In genomic region chr16:70544548-70544947, GRCh38 we compare ENCODE assay signal across 20 cellular contexts. TPM values are rescaled to one million over a fixed set of nuclear protein-coding genes. Genes with fewer than 3 reads are reported as not detected.
DNase-seq lines count a peak whose midpoint lies in the region; ATAC-seq, FAIRE-seq and TF ChIP-seq lines count a peak whose summit lies in the region.
"Had no signal": no experiment of that assay in that cellular context is flagged by ENCODE, and none has a peak within 500 bp of the region (broad histone marks: within the 10 kb centered on the region; RNA-seq: fewer than 3 reads in every experiment).

No MANE protein-coding gene starts in this region.

- H2BK15ac ChIP-seq in neuronal stem cell (ENCODE audit: low read length), result no peak overlapping the region

- H3K4me2 ChIP-seq in HepG2 (ENCODE audit: low read depth, low read length) (no peak overlapping the region), neuronal stem cell (ENCODE audit: insufficient read depth, low read length, poor library complexity, severe bottlenecking) (no peak overlapping the region)

- no peak for TF ChIP-seq RAD21 in HepG2 (CRISPR knock-in tag; IDR thresholded peaks at IDR 0.05)

- POLR2A ChIA-PET in HepG2 (lab: Yijun Ruan, JAX) (interaction anchor here (1.0 kb wide), 1 partner anchor 163 kb away, joined by 3 read pairs; no protein-coding TSS in a partner anchor), HEK293 (lab: Yijun Ruan, JAX) (no interaction called here)

- no peak overlapping the region for H3K18ac ChIP-seq in neuronal stem cell (ENCODE audit: low read length)

- in situ Hi-C loops in HepG2 (cut with HindIII; ENCODE audit: extremely low pct_ligation_motif_present, low pct_unique_long_range_greater_than_20kb), result no loop called here

- H3K27ac ChIP-seq in HepG2 (ENCODE audit: extremely low read length, insufficient read depth, low read length) (no peak overlapping the region), right lobe of liver (no peak overlapping the region), HEK293 (ENCODE audit: extremely low read depth, low read depth, low read length) (no peak overlapping the region), neuronal stem cell (replicated peaks; ENCODE audit: low read length) (no peak overlapping the region), substantia nigra (ENCODE audit: low read depth, low read length, poor library complexity, severe bottlenecking) (no peak overlapping the region)
- H3K27ac ChIP-seq: HL-60 had no signal

- H3K79me1 ChIP-seq in neuronal stem cell (ENCODE audit: low read depth, low read length), result peaks cover 10% of the 10 kb centered on the region

- no peak overlapping the region for H2BK12ac ChIP-seq in neuronal stem cell (ENCODE audit: low read length)

- H3K27me3 ChIP-seq in HepG2 (ENCODE audit: control insufficient read depth in 1 of 2, insufficient read depth in 2 of 2, low read length in 2 of 2), result no peaks in the 10 kb centered on the region
- H3K27me3 ChIP-seq in right lobe of liver, result no peaks in the 10 kb centered on the region
- H3K27me3 ChIP-seq in neuronal stem cell (ENCODE audit: control insufficient read depth in 3 of 3, insufficient read depth in 3 of 3, low read depth in 1 of 3, low read length in 3 of 3), result no peaks in the 10 kb centered on the region
- H3K27me3 ChIP-seq: BE2C had no signal

- no TSS peak for BruUV-seq in HepG2 (replicated peaks; lab: Mats Ljungman, UMichigan)

- no peak overlapping the region for H4K91ac ChIP-seq in neuronal stem cell (ENCODE audit: low read depth, low read length, poor library complexity)

- no peak for FAIRE-seq in HepG2 (lab: Jason Lieb, UNC)
- FAIRE-seq: A204.1, GM19239, H1, K562 had no signal

- H3K4me3 ChIP-seq in HepG2 (replicated peaks in 1 of 3; ENCODE audit: insufficient read depth in 1 of 3, low read depth in 2 of 3, low read length in 3 of 3) (no peak overlapping the region), right lobe of liver (no peak overlapping the region), HEK293 (ENCODE audit: low read depth, low read length) (no peak overlapping the region), neuronal stem cell (ENCODE audit: low read length in 2 of 2) (no peak overlapping the region)
- H3K4me3 ChIP-seq: K562 had no signal

- intact Hi-C loops in HepG2 (cut with micrococcal nuclease; ENCODE audit: unreplicated experiment), result no loop called here
- intact Hi-C loops in right lobe of liver (cut with DNase I), result no loop called here

- H4K20me1 ChIP-seq in HepG2 (ENCODE audit: insufficient read depth, low read length), result peaks cover 37% of the 10 kb centered on the region

- H2BK120ac ChIP-seq in neuronal stem cell (ENCODE audit: low read depth, low read length), result no peak overlapping the region

- TF ChIP-seq POLR2A in HepG2 (IDR thresholded peaks at IDR 0.05; ENCODE audit: insufficient read depth in 1 of 2, low read depth in 2 of 2, low read length in 2 of 2), result no peak; a peak in 1 of 4 replicates
- no peak for TF ChIP-seq POLR2A in right lobe of liver (IDR thresholded peaks at IDR 0.05)

- H3K36me3 ChIP-seq in HepG2 (replicated peaks in 1 of 2; ENCODE audit: control insufficient read depth in 1 of 2, insufficient read depth in 2 of 2, low read length in 2 of 2) (peaks cover 47 to 94% of the 10 kb centered on the region in 2 experiments), right lobe of liver (peaks cover 11 to 99% (median 58%) of the 10 kb centered on the region in 4 donors), HEK293 (ENCODE audit: control insufficient read depth in 2 of 2, insufficient read depth in 1 of 2, low read length in 2 of 2) (peaks cover 84 to 98% of the 10 kb centered on the region in 2 experiments), neuronal stem cell (replicated peaks in 1 of 2; ENCODE audit: control insufficient read depth in 2 of 2, insufficient read depth in 2 of 2, low read length in 2 of 2) (peaks cover 56 to 99% of the 10 kb centered on the region in 2 donors)

- no peak for DNase-seq in HepG2 (ENCODE audit: low spot score)
- DNase-seq in right lobe of liver, result no peak
- no peak for DNase-seq in neuronal stem cell (ENCODE audit: low spot score)
- no peak for DNase-seq in OCI-M1 (lab: John Stamatoyannopoulos, UW)
- DNase-seq in substantia nigra (lab: John Stamatoyannopoulos, UW), result no peak
- DNase-seq: ACHN; BE2C; C1 segment of cervical spinal cord; CD4-positive, CD25-positive, alpha-beta regulatory T cell; DMS153; DMS79; GDM1; H9; IMR-90 had no signal

- no peak overlapping the region for H2AK5ac ChIP-seq in neuronal stem cell (ENCODE audit: low read depth, low read length)

- ATAC-seq in HepG2 (no peak), right lobe of liver (no peak)
- ATAC-seq: K562 had no signal

- 90% methylated on average over 1 of the region's 1 CpG for WGBS in HepG2 (ENCODE audit: low lambda C conversion rate)
- 100% methylated on average over 1 of the region's 1 CpG for WGBS in right lobe of liver (ENCODE audit: insufficient coverage, low coverage, low lambda C conversion rate, missing lambda C conversion rate)
- WGBS in neuronal stem cell (ENCODE audit: extremely low coverage in 2 of 2, insufficient read length in 2 of 2, insufficient replicate concordance in 1 of 2), 2 donors, result no CpG with 5 or more reads among the region's 1 CpG

- TF ChIP-seq EP300 in HepG2 (IDR thresholded peaks at IDR 0.05; ENCODE audit: low read depth in 2 of 2, low read length in 2 of 2) (no peak), HepG2 (CRISPR knock-in tag; IDR thresholded peaks at IDR 0.05; ENCODE audit: borderline replicate concordance) (no peak)

- H2AFZ ChIP-seq in HepG2 (ENCODE audit: low read length), result no peak overlapping the region
- H2AFZ ChIP-seq in neuronal stem cell (ENCODE audit: low read length), result no peak overlapping the region

- no peak overlapping the region for H3K4ac ChIP-seq in neuronal stem cell (ENCODE audit: low read length)

- H3K14ac ChIP-seq in neuronal stem cell (ENCODE audit: low read length), result no peak overlapping the region

- no peak overlapping the region for H3K23ac ChIP-seq in neuronal stem cell (ENCODE audit: low read depth, low read length, poor library complexity)

- H4K8ac ChIP-seq in neuronal stem cell (ENCODE audit: low read depth, low read length), result peak overlapping the region; percentile 24

- no peak overlapping the region for H3K9ac ChIP-seq in HepG2 (ENCODE audit: insufficient read depth, low read depth, low read length)
- H3K9ac ChIP-seq in neuronal stem cell (ENCODE audit: low read depth, low read length, poor library complexity), result no peak overlapping the region

- TF ChIP-seq CTCF in HepG2 (CRISPR knock-in tag; IDR thresholded peaks at IDR 0.05) (no peak), right lobe of liver (IDR thresholded peaks at IDR 0.05) (no peak), HEK293 (tag by site-specific recombination; IDR thresholded peaks at IDR 0.05) (no peak)

- CTCF ChIA-PET in HepG2 (lab: Yijun Ruan, JAX; ENCODE audit: low intra/inter-chr PET ratio, low total read pairs), result no interaction called here
- CTCF ChIA-PET in HEK293 (lab: Yijun Ruan, JAX), result interaction anchor here (1.0 kb wide), 1 partner anchor 277 kb away, joined by 3 read pairs; no protein-coding TSS in a partner anchor

- no peak overlapping the region for H2BK5ac ChIP-seq in neuronal stem cell (ENCODE audit: low read length)

- H3K9me3 ChIP-seq in HepG2 (ENCODE audit: low read length) (no peaks in the 10 kb centered on the region), right lobe of liver (no peaks in the 10 kb centered on the region), HEK293 (ENCODE audit: control insufficient read depth, insufficient read depth, low read depth, low read length) (no peaks in the 10 kb centered on the region), neuronal stem cell (replicated peaks in 1 of 2; ENCODE audit: control insufficient read depth in 2 of 2, insufficient read depth in 1 of 2, low read depth in 1 of 2, low read length in 2 of 2) (no peaks in the 10 kb centered on the region)
- H3K9me3 ChIP-seq: BE2C had no signal

- peaks cover 48% of the 10 kb centered on the region for H3K79me2 ChIP-seq in HepG2 (ENCODE audit: insufficient read depth, low read length)

- H3K4me1 ChIP-seq in HepG2 (ENCODE audit: insufficient read depth, low read length) (no peaks in the 10 kb centered on the region), right lobe of liver (no peaks in the 10 kb centered on the region), HEK293 (ENCODE audit: control insufficient read depth, insufficient read depth, low read length) (no peaks in the 10 kb centered on the region), neuronal stem cell (ENCODE audit: control insufficient read depth in 2 of 2, insufficient read depth in 1 of 2, low read depth in 1 of 2, low read length in 2 of 2) (no peaks in the 10 kb centered on the region)
- H3K4me1 ChIP-seq: BE2C had no signal

RNA-seq across cellular contexts. Expression of gene SF3B3, which starts 20.9 kb away (rescaled TPM):
- total RNA-seq in HepG2 (2016; rRNA removed; fragmentation: Illumina TruSeq; extraction: Trizol), result 500 and 817 TPM in 2 replicates
- total RNA-seq in HepG2 (2016; cell fraction: cytosol; rRNA removed; fragmentation: Illumina TruSeq; extraction: Trizol; ENCODE audit: low read depth), result 52.3 and 54.5 TPM in 2 replicates
- total RNA-seq in HepG2 (2016; cell fraction: insoluble cytoplasmic fraction; rRNA removed; fragmentation: Illumina TruSeq; extraction: Trizol), result 484 and 682 TPM in 2 replicates
- 138 and 170 TPM in 2 replicates for total RNA-seq in HepG2 (2016; cell fraction: membrane; rRNA removed; fragmentation: Illumina TruSeq; extraction: Trizol)
- total RNA-seq in HepG2 (2016; cell fraction: nucleus; rRNA removed; fragmentation: Illumina TruSeq; extraction: Trizol), result 336 and 347 TPM in 2 replicates
- polyA plus RNA-seq in HepG2 (2011; rRNA removed), result 140 and 157 TPM in 2 replicates
- polyA plus RNA-seq in HepG2 (2011; cell fraction: cytosol; rRNA removed), result 134 and 147 TPM in 2 replicates
- polyA plus RNA-seq in HepG2 (2011; cell fraction: nucleus; rRNA removed), result 150 and 189 TPM in 2 replicates
- 211 and 269 TPM in 2 replicates for polyA plus RNA-seq in HepG2 (2012)
- polyA plus RNA-seq in HepG2 (2016; cell fraction: cytosol; fragmentation: Illumina TruSeq; extraction: Trizol; ENCODE audit: low read depth), result 31.7 and 36.7 TPM in 2 replicates
- 551 and 651 TPM in 2 replicates for polyA plus RNA-seq in HepG2 (2016; cell fraction: insoluble cytoplasmic fraction; fragmentation: Illumina TruSeq; extraction: Trizol; ENCODE audit: low read depth)
- polyA plus RNA-seq in HepG2 (2016; cell fraction: membrane; fragmentation: Illumina TruSeq; extraction: Trizol; ENCODE audit: low read depth), result 103 and 131 TPM in 2 replicates
- 452 and 475 TPM in 2 replicates for polyA plus RNA-seq in HepG2 (2016; cell fraction: nucleus; fragmentation: Illumina TruSeq; extraction: Trizol; ENCODE audit: insufficient read depth, low read depth)
- 774 and 825 TPM in 2 replicates for polyA minus RNA-seq in HepG2 (2011; rRNA and poly(A)+ RNA removed; ENCODE audit: low replicate concordance)
- polyA minus RNA-seq in HepG2 (2011; cell fraction: cytosol; rRNA and poly(A)+ RNA removed), result 152 and 162 TPM in 2 replicates
- 238 and 284 TPM in 2 replicates for polyA minus RNA-seq in HepG2 (2011; cell fraction: nucleus; rRNA and poly(A)+ RNA removed)
- total RNA-seq in right lobe of liver, result 100 to 1,000 TPM in 1 of 6 experiments, 10 to 100 TPM in 5; 51.4 to 110 (median 90.7) TPM
- polyA plus RNA-seq in neuronal stem cell (2013, experiment 1 of 2), result 133 TPM
- polyA plus RNA-seq in neuronal stem cell (2013, experiment 2 of 2), result 130 TPM

RNA-seq across cellular contexts. Expression of gene COG4, which starts 21.2 kb away (rescaled TPM):
- total RNA-seq in HepG2 (2016; rRNA removed; fragmentation: Illumina TruSeq; extraction: Trizol) (73.8 and 85.7 TPM in 2 replicates), right lobe of liver (10 to 100 TPM; 24.5 to 32.9 (median 30.7) TPM)
- total RNA-seq in HepG2 (2016; cell fraction: cytosol; rRNA removed; fragmentation: Illumina TruSeq; extraction: Trizol; ENCODE audit: low read depth), result 9.8 and 10.8 TPM in 2 replicates
- total RNA-seq in HepG2 (2016; cell fraction: insoluble cytoplasmic fraction; rRNA removed; fragmentation: Illumina TruSeq; extraction: Trizol), result 73.6 and 85.8 TPM in 2 replicates
- total RNA-seq in HepG2 (2016; cell fraction: membrane; rRNA removed; fragmentation: Illumina TruSeq; extraction: Trizol), result 16.2 and 17.5 TPM in 2 replicates
- 47.2 and 51.5 TPM in 2 replicates for total RNA-seq in HepG2 (2016; cell fraction: nucleus; rRNA removed; fragmentation: Illumina TruSeq; extraction: Trizol)
- polyA plus RNA-seq in HepG2 (2011; rRNA removed), result 51.1 and 52.7 TPM in 2 replicates
- polyA plus RNA-seq in HepG2 (2011; cell fraction: cytosol; rRNA removed), result 40.4 and 61.2 TPM in 2 replicates
- 138 and 141 TPM in 2 replicates for polyA plus RNA-seq in HepG2 (2011; cell fraction: nucleus; rRNA removed)
- polyA plus RNA-seq in HepG2 (2012), result 38.9 and 41.3 TPM in 2 replicates
- polyA plus RNA-seq in HepG2 (2016; cell fraction: cytosol; fragmentation: Illumina TruSeq; extraction: Trizol; ENCODE audit: low read depth), result 4.5 and 4.8 TPM in 2 replicates
- polyA plus RNA-seq in HepG2 (2016; cell fraction: insoluble cytoplasmic fraction; fragmentation: Illumina TruSeq; extraction: Trizol; ENCODE audit: low read depth), result 53.2 and 57.0 TPM in 2 replicates
- 5.8 and 7.8 TPM in 2 replicates for polyA plus RNA-seq in HepG2 (2016; cell fraction: membrane; fragmentation: Illumina TruSeq; extraction: Trizol; ENCODE audit: low read depth)
- 75.3 and 76.0 TPM in 2 replicates for polyA plus RNA-seq in HepG2 (2016; cell fraction: nucleus; fragmentation: Illumina TruSeq; extraction: Trizol; ENCODE audit: insufficient read depth, low read depth)
- 62.6 and 88.2 TPM in 2 replicates for polyA minus RNA-seq in HepG2 (2011; rRNA and poly(A)+ RNA removed; ENCODE audit: low replicate concordance)
- 21.7 and 23.0 TPM in 2 replicates for polyA minus RNA-seq in HepG2 (2011; cell fraction: cytosol; rRNA and poly(A)+ RNA removed)
- polyA minus RNA-seq in HepG2 (2011; cell fraction: nucleus; rRNA and poly(A)+ RNA removed), result 43.4 and 56.8 TPM in 2 replicates
- 30.7 TPM for polyA plus RNA-seq in neuronal stem cell (2013, experiment 1 of 2)
- polyA plus RNA-seq in neuronal stem cell (2013, experiment 2 of 2), result 29.9 TPM

Comparison
In these comparisons a context has a peak if more than half of its experiments do, and no peak if none do; other contexts are left out.
1. Of the 63 proteins assayed by ChIP-seq in both HepG2 and HEK293: peak only in HepG2: none; only in HEK293: none; in both: ZNF121; in neither: 62.